ENCODE assay signal across 10 cellular contexts in genomic region chr16:81647527-81647926, GRCh38.
DNase-seq lines count a peak whose midpoint lies in the region; TF ChIP-seq lines count a peak whose summit lies in the region.
"Had no signal": no experiment of that assay in that cellular context is flagged by ENCODE, and none has a peak within 500 bp of the region (broad histone marks: within the 10 kb centered on the region; RNA-seq: fewer than 3 reads in every experiment).

No MANE protein-coding gene starts in this region.

- H3K9ac ChIP-seq in SK-N-SH (no peak overlapping the region), smooth muscle cell (ENCODE audit: low read depth) (peak overlapping the region; percentile 65), colonic mucosa (ENCODE audit: low read depth in 2 of 2, low read length in 2 of 2) (no peak overlapping the region)

- POLR2A ChIA-PET in SK-N-SH (lab: Yijun Ruan, JAX), result no interaction called here

- H3K4me3 ChIP-seq in SK-N-SH (ENCODE audit: low read depth in 2 of 2, low read length in 1 of 2) (no peak overlapping the region), foreskin fibroblast (ENCODE audit: low read depth in 1 of 2, low read length in 2 of 2) (no peak overlapping the region), smooth muscle cell (no peak overlapping the region), colonic mucosa (no peak overlapping the region)

- H4K20me1 ChIP-seq in SK-N-SH (ENCODE audit: insufficient read depth), result peaks cover 3% of the 10 kb centered on the region; the same call in 1 of the 2 replicates
- H4K20me1 ChIP-seq in smooth muscle cell (ENCODE audit: low read depth), result peaks cover 10% of the 10 kb centered on the region

- H3K36me3 ChIP-seq in SK-N-SH (replicated peaks in 1 of 2; ENCODE audit: control insufficient read depth in 1 of 2, insufficient read depth in 2 of 2, low read length in 1 of 2) (peaks cover 0 to 8% of the 10 kb centered on the region in 2 experiments), smooth muscle cell (ENCODE audit: low read depth) (no peaks in the 10 kb centered on the region), colonic mucosa (peaks cover 3% of the 10 kb centered on the region)

- CTCF ChIA-PET in SK-N-SH (lab: Yijun Ruan, JAX), result interaction anchor here (0.9 to 1.2 kb wide), 3 partner anchors 25 to 262 kb away, joined by 3 read pairs; no protein-coding TSS in a partner anchor

- peak in 1 of 2 experiments; percentile 12; a peak in 1 of 4 replicates for TF ChIP-seq EP300 in SK-N-SH (IDR thresholded peaks at IDR 0.05; ENCODE audit: borderline replicate concordance in 1 of 2, low read depth in 1 of 2, low read length in 1 of 2)

- H3F3A ChIP-seq in SK-N-SH (replicated peaks; ENCODE audit: insufficient read depth) (peaks cover 5% of the 10 kb centered on the region), smooth muscle cell (ENCODE audit: low read depth) (peaks cover 14% of the 10 kb centered on the region)

- H3K4me1 ChIP-seq in SK-N-SH (ENCODE audit: control insufficient read depth in 1 of 2, insufficient read depth in 2 of 2, low read depth in 1 of 2, low read length in 1 of 2) (peaks cover 7 to 20% of the 10 kb centered on the region in 2 experiments; a peak in 1 of 4 replicates), smooth muscle cell (ENCODE audit: low read depth) (peaks cover 35% of the 10 kb centered on the region), colonic mucosa (no peaks in the 10 kb centered on the region)

- TF ChIP-seq RAD21 in SK-N-SH (IDR thresholded peaks at IDR 0.05; ENCODE audit: low read length), result no peak

- no peak for TF ChIP-seq CTCF in SK-N-SH (IDR thresholded peaks at IDR 0.05)
- no peak for TF ChIP-seq CTCF in foreskin fibroblast (IDR thresholded peaks at IDR 0.05; ENCODE audit: low read depth, low read length)
- TF ChIP-seq CTCF in smooth muscle cell (IDR thresholded peaks at IDR 0.05; ENCODE audit: borderline replicate concordance, insufficient read depth, poor library complexity, severe bottlenecking), result no peak
- no peak for TF ChIP-seq CTCF in colonic mucosa (IDR thresholded peaks at IDR 0.05)

- H3K79me2 ChIP-seq in SK-N-SH (ENCODE audit: insufficient read depth), result peaks cover 6% of the 10 kb centered on the region; the same call in 1 of the 2 replicates
- peaks cover 39% of the 10 kb centered on the region for H3K79me2 ChIP-seq in smooth muscle cell (ENCODE audit: low read depth)

- H3K27ac ChIP-seq in SK-N-SH (ENCODE audit: low read depth in 2 of 2, low read length in 1 of 2) (no peak overlapping the region), smooth muscle cell (ENCODE audit: low read depth) (peak overlapping the region; percentile 96), colonic mucosa (no peak overlapping the region)

- H3K4me2 ChIP-seq in SK-N-SH (no peak overlapping the region), smooth muscle cell (peak overlapping the region; percentile 34)

- H3K9me2 ChIP-seq in SK-N-SH, result no peaks in the 10 kb centered on the region

- H2AFZ ChIP-seq in SK-N-SH (ENCODE audit: low read depth) (no peak overlapping the region), smooth muscle cell (ENCODE audit: low read depth) (no peak overlapping the region)

- intact Hi-C loops in colonic mucosa (cut with DNase I), result no loop called here

- DNase-seq in NCI-H2171 treated with DMSO at 0.1 percent for 48 hours (lab: John Stamatoyannopoulos, UW) (peak; percentile 30), NCI-H2171 (lab: John Stamatoyannopoulos, UW) (no peak), SK-N-SH (no peak), foreskin fibroblast (peak; percentile 67 to 81), smooth muscle cell (lab: John Stamatoyannopoulos, UW; ENCODE audit: unreplicated experiment) (no peak), colonic mucosa (no peak), NCI-H526 (lab: John Stamatoyannopoulos, UW) (no peak)
- DNase-seq in stimulated activated CD4-positive, alpha-beta T cell treated with anti-CD3 and anti-CD28 coated beads, Interleukin-4, amount 100 ng/mL, for 24 hours, result no peak
- DNase-seq: foreskin melanocyte; stimulated activated CD4-positive, alpha-beta T cell treated with anti-CD3 and anti-CD28 coated beads, Interleukin-12 subunit alpha, Interleukin-12 subunit beta, amount 100 ng/mL, for 4 hours had no signal

- H3K9me3 ChIP-seq in SK-N-SH (no peaks in the 10 kb centered on the region), smooth muscle cell (replicated peaks; ENCODE audit: low read depth) (no peaks in the 10 kb centered on the region), colonic mucosa (no peaks in the 10 kb centered on the region)

- WGBS in SK-N-SH (ENCODE audit: low lambda C conversion rate), result 50% methylated on average over 2 of the region's 8 CpGs
- WGBS in smooth muscle cell (ENCODE audit: low lambda C conversion rate), result 19% methylated on average over 3 of the region's 8 CpGs

- H3K27me3 ChIP-seq in SK-N-SH (ENCODE audit: insufficient read depth) (no peaks in the 10 kb centered on the region), smooth muscle cell (ENCODE audit: low read depth) (no peaks in the 10 kb centered on the region), colonic mucosa (no peaks in the 10 kb centered on the region)

TF ChIP-seq in SK-N-SH, 30 proteins besides CTCF, POLR2A, EP300 and RAD21:
- TF ChIP-seq FOSL2 (IDR thresholded peaks at IDR 0.05; ENCODE audit: borderline replicate concordance, low read depth) (peak; percentile 84), TCF12 (IDR thresholded peaks at IDR 0.05) (peak; percentile 54; the same call in 1 of the 2 replicates), TAF1 (IDR thresholded peaks at IDR 0.05; ENCODE audit: borderline replicate concordance, low read depth, low read length) (no peak), TEAD4 (IDR thresholded peaks at IDR 0.05; ENCODE audit: borderline replicate concordance, insufficient read depth) (no peak), REST (IDR thresholded peaks at IDR 0.05; ENCODE audit: low read depth, low read length) (no peak), FOXJ3 (CRISPR knock-in tag; IDR thresholded peaks at IDR 0.05) (no peak), USF2 (IDR thresholded peaks at IDR 0.05; ENCODE audit: borderline replicate concordance, low read depth, low read length) (no peak), JUND (IDR thresholded peaks at IDR 0.05) (peak; percentile 60), YY1 (IDR thresholded peaks at IDR 0.05; ENCODE audit: low read depth) (no peak), PBX3 (IDR thresholded peaks at IDR 0.05) (peak; percentile 68), GATA2 (CRISPR knock-in tag; IDR thresholded peaks at IDR 0.05) (no peak)

Comparison
In these comparisons a context has a peak if more than half of its experiments do, and no peak if none do; other contexts are left out.
1. DNase-seq: peak in NCI-H2171 treated with DMSO at 0.1 percent for 48 hours (single experiment) and foreskin fibroblast (2 of 2); none in NCI-H2171 (single experiment), SK-N-SH (single experiment), smooth muscle cell (single experiment), stimulated activated CD4-positive, alpha-beta T cell treated with anti-CD3 and anti-CD28 coated beads, Interleukin-4, amount 100 ng/mL, for 24 hours (single experiment), colonic mucosa (single experiment) and NCI-H526 (0 of 2).